In the genomic region with DNA sequence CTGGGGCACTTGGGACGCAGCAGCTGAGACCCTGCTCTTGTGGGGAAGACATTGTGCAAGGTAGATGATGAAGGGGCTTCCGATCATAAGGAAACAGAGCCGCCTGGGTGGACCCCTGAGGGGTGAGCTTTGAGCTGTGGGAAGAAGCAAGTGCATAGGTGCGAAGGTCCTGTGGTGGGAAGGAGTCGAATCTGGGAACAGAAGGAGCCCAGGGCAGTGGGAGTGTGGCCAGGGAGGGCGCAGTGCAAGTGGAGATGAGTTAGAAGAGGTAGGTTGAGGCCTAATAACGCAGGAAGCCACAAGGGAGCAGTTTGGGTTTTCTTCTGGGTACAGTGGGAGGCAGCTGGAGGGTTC, we compare ENCODE assay signal across 15 cellular contexts. TPM values are rescaled to one million over a fixed set of nuclear protein-coding genes. Genes with fewer than 3 reads are reported as not detected.
DNase-seq lines count a peak whose midpoint lies in the region; ATAC-seq lines count a peak whose summit lies in the region.
"Had no signal": no experiment of that assay in that cellular context is flagged by ENCODE, and none has a peak within 500 bp of the region (broad histone marks: within the 10 kb centered on the region; RNA-seq: fewer than 3 reads in every experiment).

No MANE protein-coding gene starts in this region.

- H3K27me3 Mint-ChIP-seq in stimulated activated naive CD8-positive, alpha-beta T cell treated with anti-CD3 and anti-CD28 coated beads, Interleukin-15, Interleukin-2, amounts not matched to agents 100 ng/mL and 50 ng/mL, for 24 hours: no peaks in the 10 kb centered on the region
- H3K27me3 Mint-ChIP-seq in natural killer cell treated with Interleukin-12 subunit alpha and Interleukin-12 subunit beta and Interleukin-15 and Interleukin-18, amount 100 ng/mL, for 72 hours: no peaks in the 10 kb centered on the region

- ATAC-seq in stimulated activated naive CD8-positive, alpha-beta T cell treated with anti-CD3 and anti-CD28 coated beads, Interleukin-15, Interleukin-2, amounts not matched to agents 100 U/mL and 50 U/mL, for 24 hours: no peak
- ATAC-seq in activated naive CD4-positive, alpha-beta T cell treated with anti-CD3 and anti-CD28 coated beads, Interleukin-2, amount 50 U/mL, for 72 hours: no peak
- ATAC-seq in natural killer cell treated with Interleukin-12 subunit alpha and Interleukin-12 subunit beta and Interleukin-15 and Interleukin-18, amount 100 ng/mL, for 72 hours: no peak
- ATAC-seq in GM21360 (IDR thresholded peaks at IDR 0.05; ENCODE audit: unreplicated experiment): no peak
- ATAC-seq: left ventricle myocardium superior, sciatic nerve had no signal

- DNase-seq in stimulated activated naive CD8-positive, alpha-beta T cell treated with anti-CD3 and anti-CD28 coated beads, Interleukin-15, Interleukin-2, amounts not matched to agents 100 U/mL and 50 U/mL, for 24 hours: no peak
- DNase-seq in activated naive CD4-positive, alpha-beta T cell treated with anti-CD3 and anti-CD28 coated beads, Interleukin-2, amount 50 U/mL, for 72 hours (ENCODE audit: low spot score in 2 of 2): no peak
- no peak for DNase-seq in natural killer cell treated with Interleukin-12 subunit alpha and Interleukin-12 subunit beta and Interleukin-15 and Interleukin-18, amount 100 ng/mL, for 72 hours (ENCODE audit: low spot score)
- DNase-seq in DMS114 treated with DMSO at 0.1 percent for 48 hours (lab: John Stamatoyannopoulos, UW; ENCODE audit: unreplicated experiment): no peak
- no peak for DNase-seq in 8988T
- no peak for DNase-seq in CD1c-positive myeloid dendritic cell (ENCODE audit: extremely low spot score)
- DNase-seq: activated CD4-positive, alpha-beta T cell treated with anti-CD3 and anti-CD28 coated beads, Interleukin-2, amount 50 U/mL, for 48 hours; DMS79 treated with DMSO at 0.1 percent for 48 hours; MV-4-11; NCI-H748 treated with DMSO at 0.1 percent for 48 hours; T1000 had no signal

- peaks cover 71% of the 10 kb centered on the region for H3K4me1 Mint-ChIP-seq in stimulated activated naive CD8-positive, alpha-beta T cell treated with anti-CD3 and anti-CD28 coated beads, Interleukin-15, Interleukin-2, amounts not matched to agents 100 ng/mL and 50 ng/mL, for 24 hours (ENCODE audit: low read depth)
- peaks cover 45 to 51% of the 10 kb centered on the region in 2 donors for H3K4me1 Mint-ChIP-seq in natural killer cell treated with Interleukin-12 subunit alpha and Interleukin-12 subunit beta and Interleukin-15 and Interleukin-18, amount 100 ng/mL, for 72 hours (ENCODE audit: low read depth in 2 of 2)

- H3K4me3 Mint-ChIP-seq in stimulated activated naive CD8-positive, alpha-beta T cell treated with anti-CD3 and anti-CD28 coated beads, Interleukin-15, Interleukin-2, amounts not matched to agents 100 ng/mL and 50 ng/mL, for 24 hours: peak overlapping the region; percentile 47
- peak overlapping the region; percentile 62 for H3K4me3 Mint-ChIP-seq in natural killer cell treated with Interleukin-12 subunit alpha and Interleukin-12 subunit beta and Interleukin-15 and Interleukin-18, amount 100 ng/mL, for 72 hours

- H3K27ac Mint-ChIP-seq in stimulated activated naive CD8-positive, alpha-beta T cell treated with anti-CD3 and anti-CD28 coated beads, Interleukin-15, Interleukin-2, amounts not matched to agents 100 ng/mL and 50 ng/mL, for 24 hours: peak overlapping the region; percentile 81
- H3K27ac Mint-ChIP-seq in activated naive CD4-positive, alpha-beta T cell treated with anti-CD3 and anti-CD28 coated beads, Interleukin-2, amount 50 U/mL, for 72 hours: peak overlapping the region; percentile 87 to 98
- peak overlapping the region in 1 of 2 donors; percentile 51 for H3K27ac Mint-ChIP-seq in natural killer cell treated with Interleukin-12 subunit alpha and Interleukin-12 subunit beta and Interleukin-15 and Interleukin-18, amount 100 ng/mL, for 72 hours

- peaks cover 68% of the 10 kb centered on the region for H3K36me3 Mint-ChIP-seq in stimulated activated naive CD8-positive, alpha-beta T cell treated with anti-CD3 and anti-CD28 coated beads, Interleukin-15, Interleukin-2, amounts not matched to agents 100 ng/mL and 50 ng/mL, for 24 hours (ENCODE audit: low read depth)
- H3K36me3 Mint-ChIP-seq in activated naive CD4-positive, alpha-beta T cell treated with anti-CD3 and anti-CD28 coated beads, Interleukin-2, amount 50 U/mL, for 72 hours: peaks cover 26 to 35% of the 10 kb centered on the region in 2 donors
- no peaks in the 10 kb centered on the region for H3K36me3 Mint-ChIP-seq in natural killer cell treated with Interleukin-12 subunit alpha and Interleukin-12 subunit beta and Interleukin-15 and Interleukin-18, amount 100 ng/mL, for 72 hours

- no peaks in the 10 kb centered on the region for H3K9me3 Mint-ChIP-seq in stimulated activated naive CD8-positive, alpha-beta T cell treated with anti-CD3 and anti-CD28 coated beads, Interleukin-15, Interleukin-2, amounts not matched to agents 100 ng/mL and 50 ng/mL, for 24 hours
- no peaks in the 10 kb centered on the region for H3K9me3 Mint-ChIP-seq in activated naive CD4-positive, alpha-beta T cell treated with anti-CD3 and anti-CD28 coated beads, Interleukin-2, amount 50 U/mL, for 72 hours
- no peaks in the 10 kb centered on the region for H3K9me3 Mint-ChIP-seq in natural killer cell treated with Interleukin-12 subunit alpha and Interleukin-12 subunit beta and Interleukin-15 and Interleukin-18, amount 100 ng/mL, for 72 hours

RNA-seq across cellular contexts. Expression of gene RBM38, which starts 10.3 kb away (rescaled TPM):
- total RNA-seq in activated naive CD4-positive, alpha-beta T cell treated with anti-CD3 and anti-CD28 coated beads, Interleukin-2, amount 50 U/mL, for 72 hours: 10 to 100 TPM; 43.4 to 97.5 TPM
- 10 to 100 TPM; 18.3 to 29.2 TPM for total RNA-seq in natural killer cell treated with Interleukin-12 subunit alpha and Interleukin-12 subunit beta and Interleukin-15 and Interleukin-18, amount 100 ng/mL, for 72 hours

RNA-seq across cellular contexts. Expression of gene RAE1, which starts 50.5 kb away (rescaled TPM):
- 10 to 100 TPM; 47.3 to 67.5 TPM for total RNA-seq in activated naive CD4-positive, alpha-beta T cell treated with anti-CD3 and anti-CD28 coated beads, Interleukin-2, amount 50 U/mL, for 72 hours
- 10 to 100 TPM; 43.6 to 86.0 TPM for total RNA-seq in natural killer cell treated with Interleukin-12 subunit alpha and Interleukin-12 subunit beta and Interleukin-15 and Interleukin-18, amount 100 ng/mL, for 72 hours
